ENCODE assay signal across 26 cellular contexts in genomic region chr2:16305191-16305590, GRCh38.
"Had no signal": no experiment of that assay in that cellular context is flagged by ENCODE, and none has a peak within 500 bp of the region (broad histone marks: within the 10 kb centered on the region; RNA-seq: fewer than 3 reads in every experiment).

No MANE protein-coding gene starts in this region.

- H3K79me2 ChIP-seq: hepatocyte had no signal

- H3K27ac Mint-ChIP-seq: dendritic cell treated with granulocyte-macrophage colony-stimulating factor and Interleukin-4, amounts not matched to agents 40 ng/mL and 50 ng/mL, for 4 days; effector memory CD8-positive, alpha-beta T cell; endodermal cell had no signal

- H3K27me3 ChIP-seq: colonic mucosa, foreskin keratinocyte, hepatocyte had no signal

- H3K4me2 ChIP-seq: hepatocyte had no signal

- H3K4me3 ChIP-seq: colonic mucosa, coronary artery, dorsolateral prefrontal cortex, esophagus muscularis mucosa, esophagus squamous epithelium, gastrocnemius medialis, gastroesophageal sphincter, heart left ventricle, heart right ventricle, hepatocyte had no signal

- H3K27ac ChIP-seq: colonic mucosa, coronary artery, dorsolateral prefrontal cortex, epithelial cell of prostate, esophagus muscularis mucosa, esophagus squamous epithelium, foreskin keratinocyte, gastrocnemius medialis, gastroesophageal sphincter, heart left ventricle, heart right ventricle, hepatocyte had no signal

- DNase-seq: colonic mucosa; cortex of kidney; dermis blood vessel endothelial cell; dorsolateral prefrontal cortex; effector CD4-positive, alpha-beta T cell; effector CD8-positive, alpha-beta T cell; effector memory CD4-positive, alpha-beta T cell; effector memory CD8-positive, alpha-beta T cell; endodermal cell; erythroblast; esophagus squamous epithelium; foreskin fibroblast; foreskin keratinocyte; foreskin melanocyte; gastrocnemius medialis; glutamatergic neuron; head of caudate nucleus; heart left ventricle; heart right ventricle had no signal

- H3K4me3 Mint-ChIP-seq: dendritic cell treated with granulocyte-macrophage colony-stimulating factor and Interleukin-4, amounts not matched to agents 40 ng/mL and 50 ng/mL, for 4 days; effector memory CD8-positive, alpha-beta T cell; endodermal cell had no signal

- H3K4me1 ChIP-seq: colonic mucosa, esophagus muscularis mucosa, foreskin keratinocyte, gastrocnemius medialis, gastroesophageal sphincter, heart left ventricle, heart right ventricle had no signal

- H2AFZ ChIP-seq: hepatocyte had no signal

- H3K36me3 ChIP-seq: colonic mucosa, esophagus muscularis mucosa, esophagus squamous epithelium, gastrocnemius medialis, gastroesophageal sphincter, heart left ventricle, heart right ventricle had no signal

- ATAC-seq: effector memory CD8-positive, alpha-beta T cell; esophagus mucosa; foreskin keratinocyte; gastrocnemius medialis; gastroesophageal sphincter; heart left ventricle; heart right ventricle had no signal

- H3K9me3 Mint-ChIP-seq: dendritic cell treated with granulocyte-macrophage colony-stimulating factor and Interleukin-4, amounts not matched to agents 40 ng/mL and 50 ng/mL, for 4 days had no signal

- H3K9me3 ChIP-seq: colonic mucosa, esophagus muscularis mucosa, gastrocnemius medialis, gastroesophageal sphincter had no signal
